Comparison of ENCODE assay signal across 8 cellular contexts in genomic region chr11:68212421-68213134, GRCh38. TPM values are rescaled to one million over a fixed set of nuclear protein-coding genes. Genes with fewer than 3 reads are reported as not detected.
DNase-seq lines count a peak whose midpoint lies in the region; ATAC-seq and TF ChIP-seq lines count a peak whose summit lies in the region.

No MANE protein-coding gene starts in this region.

- peak overlapping the region; percentile 80 to 99 for H3K4me3 ChIP-seq in Panc1 (ENCODE audit: low read depth in 2 of 2, low read length in 2 of 2)
- H3K4me3 ChIP-seq in thoracic aorta = peak overlapping the region; percentile 95

- H3K4me3 Mint-ChIP-seq in neural crest cell = peak overlapping the region; percentile 89

- H3K4me1 ChIP-seq in Panc1 (ENCODE audit: control insufficient read depth, insufficient read depth, low read length) (peaks cover 46% of the 10 kb centered on the region), thoracic aorta (ENCODE audit: control insufficient read depth in 1 of 2, low read depth in 2 of 2) (peaks cover 19 to 53% of the 10 kb centered on the region in 2 donors)

- POLR2A ChIA-PET in Panc1 (lab: Charles Lee) = no interaction called here

- H3K9me3 ChIP-seq in Panc1 (ENCODE audit: control insufficient read depth, insufficient read depth, low read depth, low read length) (no peaks in the 10 kb centered on the region), thoracic aorta (no peaks in the 10 kb centered on the region)

- H3K27me3 ChIP-seq in Panc1 (ENCODE audit: control insufficient read depth, insufficient read depth, low read length) (no peaks in the 10 kb centered on the region), thoracic aorta (replicated peaks; ENCODE audit: insufficient read depth) (no peaks in the 10 kb centered on the region)

- in situ Hi-C loops in Panc1 (cut with HindIII; ENCODE audit: low pct_unique_long_range_greater_than_20kb, low sequenced_read_pairs) = loop anchor here (5.0 kb wide), 1 partner anchor 40 kb away; no protein-coding TSS in a partner anchor

- intact Hi-C loops in Panc1 (cut with micrococcal nuclease; ENCODE audit: unreplicated experiment) = loop anchor here (10.0 kb wide), 1 partner anchor 82 kb away; no protein-coding TSS in a partner anchor

- ATAC-seq in GM18909 (IDR thresholded peaks at IDR 0.05; ENCODE audit: poor library complexity, unreplicated experiment) (peak; percentile 55), Panc1 (peak; percentile 78), thoracic aorta (ENCODE audit: insufficient number of reproducible peaks, low FRiP score, low read depth) (peak; percentile 9)

- H3K27ac Mint-ChIP-seq in neural crest cell (ENCODE audit: unreplicated experiment) = peak overlapping the region; percentile 96

- H3K9me3 Mint-ChIP-seq in neural crest cell = no peaks in the 10 kb centered on the region

- H3K27ac ChIP-seq in Panc1 (ENCODE audit: low read length) (peak overlapping the region; percentile 79), thoracic aorta (peak overlapping the region; percentile 97 to 98)

- no peak; the same call in 1 of the 2 replicates for TF ChIP-seq CTCF in Panc1 (IDR thresholded peaks at IDR 0.05)
- peak; percentile 51 for TF ChIP-seq CTCF in neural crest cell (conservative IDR thresholded peaks at IDR 0.05)
- TF ChIP-seq CTCF in thoracic aorta (IDR thresholded peaks at IDR 0.05) = peak; percentile 12

- no TSS peak for BruUV-seq in Panc1 (replicated peaks; lab: Mats Ljungman, UMichigan)

- H3K36me3 ChIP-seq in Panc1 (ENCODE audit: control insufficient read depth, insufficient read depth, low read length) (no peaks in the 10 kb centered on the region), thoracic aorta (no peaks in the 10 kb centered on the region)

- CTCF ChIA-PET in Panc1 (lab: Charles Lee) = no interaction called here

- peaks cover 48% of the 10 kb centered on the region for H3K4me1 Mint-ChIP-seq in neural crest cell

- peaks cover 26% of the 10 kb centered on the region for H3K27me3 Mint-ChIP-seq in neural crest cell (ENCODE audit: low read depth)

- DNase-seq in Ammon's horn (ENCODE audit: low spot score) = peak; percentile 50
- peak; percentile 57 for DNase-seq in HPDE6-E6E7 (ENCODE audit: extremely low spot score)
- DNase-seq in Panc1 (ENCODE audit: low read depth, low spot score) = no peak
- DNase-seq in activated effector memory CD4-positive, alpha-beta T cell treated with anti-CD3 and anti-CD28 coated beads, Interleukin-2, amount 50 U/mL, for 16 hours = peak; percentile 85
- peak; percentile 44 for DNase-seq in fibroblast of the conjunctiva (ENCODE audit: low read depth)
- DNase-seq in neural crest cell (ENCODE audit: low read depth, low spot score) = peak; percentile 63
- DNase-seq in thoracic aorta (ENCODE audit: low spot score) = no peak

- no peaks in the 10 kb centered on the region for H3K36me3 Mint-ChIP-seq in neural crest cell (ENCODE audit: low read depth)

RNA-seq across cellular contexts. Expression of gene KMT5B, which starts 0.5 kb away (rescaled TPM):
- total RNA-seq in Panc1 (2021; ENCODE audit: unreplicated experiment) (48.6 TPM), neural crest cell (42.7 and 43.7 TPM in 2 replicates), thoracic aorta (10 to 100 TPM; 20.7 to 29.8 TPM)
- polyA plus RNA-seq in Panc1 (2012; ENCODE audit: insufficient read length) = 36.9 TPM

RNA-seq across cellular contexts. Expression of gene C11orf24, which starts 59.2 kb away (rescaled TPM):
- total RNA-seq in Panc1 (2021; ENCODE audit: unreplicated experiment) (53.1 TPM), neural crest cell (54.2 and 54.5 TPM in 2 replicates), thoracic aorta (10 to 100 TPM; 37.9 to 63.0 TPM)
- 48.1 TPM for polyA plus RNA-seq in Panc1 (2012; ENCODE audit: insufficient read length)

Comparison
In these comparisons a context has a peak if more than half of its experiments do, and no peak if none do; other contexts are left out.
1. DNase-seq: peak in Ammon's horn (single experiment), HPDE6-E6E7 (single experiment), activated effector memory CD4-positive, alpha-beta T cell treated with anti-CD3 and anti-CD28 coated beads, Interleukin-2, amount 50 U/mL, for 16 hours (single experiment), fibroblast of the conjunctiva (single experiment) and neural crest cell (single experiment); none in Panc1 (single experiment) and thoracic aorta (single experiment).
2. ATAC-seq: peak in every context shown above with its lines; median percentile 78 in Panc1; 55 in GM18909; 9 in thoracic aorta.